Comparison of ENCODE assay signal across 17 cellular contexts in genomic region chr7:152202056-152202455, GRCh38.
DNase-seq lines count a peak whose midpoint lies in the region; ATAC-seq, FAIRE-seq and TF ChIP-seq lines count a peak whose summit lies in the region.
"Had no signal": no experiment of that assay in that cellular context is flagged by ENCODE, and none has a peak within 500 bp of the region (broad histone marks: within the 10 kb centered on the region; RNA-seq: fewer than 3 reads in every experiment).

No MANE protein-coding gene starts in this region.

- no peaks in the 10 kb centered on the region for H4K20me1 ChIP-seq in astrocyte (ENCODE audit: insufficient read depth, low read length)

- H3K79me2 ChIP-seq in astrocyte (ENCODE audit: insufficient read depth, low read length), result no peaks in the 10 kb centered on the region

- no peak overlapping the region for H2AFZ ChIP-seq in astrocyte (ENCODE audit: low read depth, low read length)
- H2AFZ ChIP-seq: PC-9 had no signal

- no peak for ATAC-seq in HG02885 (IDR thresholded peaks at IDR 0.05; ENCODE audit: poor library complexity, unreplicated experiment)

- no peak for TF ChIP-seq CTCF in astrocyte (IDR thresholded peaks at IDR 0.05; ENCODE audit: insufficient read depth, low read depth, low read length)
- TF ChIP-seq CTCF in foreskin fibroblast (IDR thresholded peaks at IDR 0.05; ENCODE audit: low read depth, low read length), result no peak

- no peaks in the 10 kb centered on the region for H3K9me3 Mint-ChIP-seq in astrocyte (ENCODE audit: unreplicated experiment)
- H3K9me3 Mint-ChIP-seq: CD8-positive, alpha-beta memory T cell had no signal

- H3K36me3 Mint-ChIP-seq in astrocyte (ENCODE audit: low read depth, unreplicated experiment), result peaks cover 9% of the 10 kb centered on the region

- no peak overlapping the region for H3K27ac ChIP-seq in astrocyte (ENCODE audit: low read depth, low read length)
- H3K27ac ChIP-seq: PC-9, testis had no signal

- FAIRE-seq in H54 (lab: Jason Lieb, UNC), result peak; percentile 76
- FAIRE-seq in astrocyte (lab: Jason Lieb, UNC), result peak; percentile 69
- FAIRE-seq: GM19239 had no signal

- no peaks in the 10 kb centered on the region for H3K27me3 ChIP-seq in astrocyte (ENCODE audit: insufficient read depth, low read length)
- H3K27me3 ChIP-seq: testis had no signal

- no peak for TF ChIP-seq POLR2A in H54 (IDR thresholded peaks at IDR 0.05; ENCODE audit: low read depth, low read length)

- H3K36me3 ChIP-seq in astrocyte (ENCODE audit: insufficient read depth, low read length), result peaks cover 3% of the 10 kb centered on the region

- H3K9me3 ChIP-seq in astrocyte (ENCODE audit: insufficient read depth, low read depth, low read length), result no peaks in the 10 kb centered on the region
- H3K9me3 ChIP-seq: testis had no signal

- H3K9ac ChIP-seq in astrocyte (ENCODE audit: low read length), result no peak overlapping the region

- H3K4me2 ChIP-seq in astrocyte (ENCODE audit: low read length), result no peak overlapping the region
- H3K4me2 ChIP-seq: PC-9 had no signal

- H3K27me3 Mint-ChIP-seq in astrocyte (ENCODE audit: low read depth, unreplicated experiment), result no peaks in the 10 kb centered on the region

- H3K4me3 ChIP-seq in astrocyte (ENCODE audit: insufficient read depth, low read depth, low read length) (no peak overlapping the region), foreskin fibroblast (ENCODE audit: low read depth in 1 of 2, low read length in 2 of 2) (no peak overlapping the region)
- H3K4me3 ChIP-seq: PC-9, testis had no signal

- peaks cover 18% of the 10 kb centered on the region for H3K4me1 Mint-ChIP-seq in astrocyte (ENCODE audit: low read depth, unreplicated experiment)
- H3K4me1 Mint-ChIP-seq: CD8-positive, alpha-beta memory T cell had no signal

- peaks cover 4% of the 10 kb centered on the region for H3K4me1 ChIP-seq in astrocyte (ENCODE audit: insufficient read depth, low read length)
- H3K4me1 ChIP-seq: testis had no signal

- DNase-seq in H54 (ENCODE audit: insufficient read length, low spot score) (no peak), astrocyte (ENCODE audit: low read depth) (peak; percentile 63), foreskin fibroblast (peak; percentile 30 to 62), stromal cell of bone marrow (ENCODE audit: low read depth) (peak; percentile 9), D341Med (ENCODE audit: low spot score) (no peak)
- DNase-seq in activated CD4-positive, alpha-beta T cell treated with anti-CD3 and anti-CD28 coated beads, Interleukin-2, amount 50 U/mL, for 1 hour, result no peak
- DNase-seq in activated CD4-positive, CD25-positive, alpha-beta regulatory T cell treated with anti-CD3 and anti-CD28 coated beads, Interleukin-2, amount 50 U/mL, for 72 hours, result no peak
- DNase-seq: activated gamma-delta T cell; CD8-positive, alpha-beta memory T cell; effector CD4-positive, alpha-beta T cell; islet precursor cell; NCI-H187 treated with DMSO at 0.1 percent for 48 hours; NCI-H526; PC-9; testis had no signal

- no peak overlapping the region for H3K27ac Mint-ChIP-seq in astrocyte (ENCODE audit: unreplicated experiment)
- H3K27ac Mint-ChIP-seq: CD8-positive, alpha-beta memory T cell had no signal

- no peak overlapping the region for H3K4me3 Mint-ChIP-seq in astrocyte (ENCODE audit: unreplicated experiment)
- H3K4me3 Mint-ChIP-seq: CD8-positive, alpha-beta memory T cell had no signal

Comparison
In these comparisons a context has a peak if more than half of its experiments do, and no peak if none do; other contexts are left out.
1. DNase-seq: peak in astrocyte (single experiment), foreskin fibroblast (2 of 2) and stromal cell of bone marrow (single experiment); none in H54 (single experiment), D341Med (single experiment), activated CD4-positive, alpha-beta T cell treated with anti-CD3 and anti-CD28 coated beads, Interleukin-2, amount 50 U/mL, for 1 hour (single experiment) and activated CD4-positive, CD25-positive, alpha-beta regulatory T cell treated with anti-CD3 and anti-CD28 coated beads, Interleukin-2, amount 50 U/mL, for 72 hours (single experiment).